8 cellular contexts compared by ENCODE assay signal in genomic region chr15:78875107-78875914, GRCh38. TPM values are rescaled to one million over a fixed set of nuclear protein-coding genes. Genes with fewer than 3 reads are reported as not detected.
A peak's percentile ranks its signal among the peaks of the same experiment; 100 is the strongest.
DNase-seq lines count a peak whose midpoint lies in the region; ATAC-seq, FAIRE-seq and TF ChIP-seq lines count a peak whose summit lies in the region.

No MANE protein-coding gene starts in this region.

- FAIRE-seq in urothelium cell line (lab: Jason Lieb, UNC): no peak

- H3K9ac ChIP-seq in rectal smooth muscle tissue (ENCODE audit: low read length): no peak overlapping the region

- TF ChIP-seq CTCF in GM06990 (IDR thresholded peaks at IDR 0.05; ENCODE audit: insufficient read depth, low read length, poor library complexity, severe bottlenecking): no peak
- TF ChIP-seq CTCF in epithelial cell of proximal tubule (conservative IDR thresholded peaks at IDR 0.05; ENCODE audit: low read depth, low read length): no peak

- H3K4me3 ChIP-seq in GM06990 (replicated peaks; ENCODE audit: low read depth, low read length) (peak overlapping the region; percentile 99), epithelial cell of proximal tubule (ENCODE audit: low read depth, low read length) (peak overlapping the region; percentile 100), rectal smooth muscle tissue (ENCODE audit: low read length) (peak overlapping the region; percentile 17)

- ATAC-seq in HG03469 (IDR thresholded peaks at IDR 0.05; ENCODE audit: unreplicated experiment): no peak

- no peaks in the 10 kb centered on the region; the same call in 1 of the 2 replicates for H3K36me3 ChIP-seq in GM06990 (ENCODE audit: control insufficient read depth, insufficient read depth, low read length)
- no peaks in the 10 kb centered on the region for H3K36me3 ChIP-seq in rectal smooth muscle tissue (ENCODE audit: control insufficient read depth, insufficient read depth, low read length)

- H3K4me1 ChIP-seq in rectal smooth muscle tissue (ENCODE audit: control insufficient read depth, insufficient read depth, low read length): peaks cover 15% of the 10 kb centered on the region

- DNase-seq in GM06990 (ENCODE audit: extremely low read depth, insufficient read length) (no peak), RPMI7951 (ENCODE audit: low read depth) (peak; percentile 16), epithelial cell of proximal tubule (ENCODE audit: low read depth) (no peak), HUDEP-2 (lab: John Stamatoyannopoulos, UW; ENCODE audit: unreplicated experiment in 76 of 76) (no peak), GOT3 (lab: John Stamatoyannopoulos, UW) (no peak), urothelium cell line (ENCODE audit: low spot score) (no peak)

- H3K27me3 ChIP-seq in GM06990 (replicated peaks; ENCODE audit: control insufficient read depth, insufficient read depth, low read length): no peaks in the 10 kb centered on the region
- H3K27me3 ChIP-seq in rectal smooth muscle tissue (ENCODE audit: control insufficient read depth, insufficient read depth, low read length): no peaks in the 10 kb centered on the region

- no peak overlapping the region for H3K27ac ChIP-seq in rectal smooth muscle tissue (ENCODE audit: low read depth, low read length)

RNA-seq across cellular contexts. Expression of gene MORF4L1, which starts 2.6 kb away (rescaled TPM):
- total RNA-seq in RPMI7951 (2014; rRNA removed; shearing (Covaris generic)): 354 and 358 TPM in 2 replicates
- 265 and 384 TPM in 2 replicates for total RNA-seq in epithelial cell of proximal tubule

Comparison
In these comparisons a context has a peak if more than half of its experiments do, and no peak if none do; other contexts are left out.
1. H3K4me3 ChIP-seq: peak in every context shown above with its lines; median percentile 100 in epithelial cell of proximal tubule; 99 in GM06990; 17 in rectal smooth muscle tissue.